ENCODE assay signal across 28 cellular contexts in genomic region chr18:28284132-28284531, GRCh38.
DNase-seq lines count a peak whose midpoint lies in the region; ATAC-seq, FAIRE-seq and TF ChIP-seq lines count a peak whose summit lies in the region.
"Had no signal": no experiment of that assay in that cellular context is flagged by ENCODE, and none has a peak within 500 bp of the region (broad histone marks: within the 10 kb centered on the region; RNA-seq: fewer than 3 reads in every experiment).

No MANE protein-coding gene starts in this region.

- peaks cover 3% of the 10 kb centered on the region for H3K9me3 Mint-ChIP-seq in activated naive CD8-positive, alpha-beta T cell treated with anti-CD3 and anti-CD28 coated beads, Interleukin-2, amount 50 U/mL, for 24 hours

- no peak overlapping the region for H3K4me3 Mint-ChIP-seq in activated naive CD8-positive, alpha-beta T cell treated with anti-CD3 and anti-CD28 coated beads, Interleukin-2, amount 50 U/mL, for 24 hours
- H3K4me3 Mint-ChIP-seq: activated CD4-positive, alpha-beta memory T cell treated with anti-CD3 and anti-CD28 coated beads, Interleukin-2, amount 10 ng/mL, durations not matched to agents 7 days and 5 days; activated naive CD4-positive, alpha-beta T cell treated with anti-CD3 and anti-CD28 coated beads for 36 hours; activated T-cell treated with anti-CD3 and anti-CD28 coated beads, Interleukin-2, amount 50 U/mL, for 24 hours; B cell had no signal

- DNase-seq in H4 (ENCODE audit: low spot score): peak; percentile 57
- DNase-seq in RKO (ENCODE audit: low spot score): peak; percentile 1
- DNase-seq in dedifferentiated amniotic fluid mesenchymal stem cell (ENCODE audit: extremely low spot score): peak; percentile 52
- DNase-seq in osteoblast (ENCODE audit: insufficient read length, low spot score, missing footprints): peak; percentile 53
- no peak for DNase-seq in hypothalamus (lab: John Stamatoyannopoulos, UW)
- no peak for DNase-seq in GM12891 (ENCODE audit: insufficient read length, low spot score)
- no peak for DNase-seq in activated naive CD8-positive, alpha-beta T cell treated with anti-CD3 and anti-CD28 coated beads, Interleukin-2, amount 50 U/mL, for 24 hours
- DNase-seq: activated CD4-positive, alpha-beta memory T cell treated with anti-CD3 and anti-CD28 coated beads, Interleukin-2, amount 10 ng/mL, durations not matched to agents 7 days and 5 days; activated naive CD4-positive, alpha-beta T cell treated with anti-CD3 and anti-CD28 coated beads for 36 hours; activated T-cell treated with anti-CD3 and anti-CD28 coated beads, Interleukin-2, amount 50 U/mL, for 24 hours; body of pancreas; Caco-2; cortex of kidney; GF-D8; MV-4-11; NCI-H1930; NCI-H446; NK-92 treated with Interleukin-12 subunit alpha and Interleukin-12 subunit beta, amount 100 ng/mL, for 24 hours; small intestine; stimulated activated CD4-positive, alpha-beta T cell treated with anti-CD3 and anti-CD28 coated beads, Interleukin-4, amount 100 ng/mL, for 1 hour; T-helper 1 cell; upper lobe of left lung; WERI-Rb-1 had no signal

- H2AFZ ChIP-seq in osteoblast (ENCODE audit: low read length): peak overlapping the region; percentile 14

- no peak for ATAC-seq in activated naive CD8-positive, alpha-beta T cell treated with anti-CD3 and anti-CD28 coated beads, Interleukin-2, amount 50 U/mL, for 24 hours
- ATAC-seq: body of pancreas, gastroesophageal sphincter, left lobe of liver had no signal

- no peaks in the 10 kb centered on the region for H3K79me2 ChIP-seq in osteoblast (ENCODE audit: insufficient read depth, low read length)

- H3K27me3 ChIP-seq in osteoblast (ENCODE audit: insufficient read depth, low read length): no peaks in the 10 kb centered on the region
- H3K27me3 ChIP-seq: body of pancreas, gastroesophageal sphincter, upper lobe of left lung had no signal

- H3K36me3 ChIP-seq in osteoblast (ENCODE audit: insufficient read depth, low read length): no peaks in the 10 kb centered on the region
- H3K36me3 ChIP-seq: gastroesophageal sphincter, HAP-1, upper lobe of left lung, WERI-Rb-1 had no signal

- H4K20me1 ChIP-seq in osteoblast (ENCODE audit: insufficient read depth, low read length): no peaks in the 10 kb centered on the region

- H3K4me2 ChIP-seq in osteoblast (ENCODE audit: insufficient read depth, low read length): no peak overlapping the region

- no peaks in the 10 kb centered on the region for H3K36me3 Mint-ChIP-seq in activated naive CD8-positive, alpha-beta T cell treated with anti-CD3 and anti-CD28 coated beads, Interleukin-2, amount 50 U/mL, for 24 hours (ENCODE audit: low read depth)

- no peak overlapping the region for H3K27ac Mint-ChIP-seq in activated naive CD8-positive, alpha-beta T cell treated with anti-CD3 and anti-CD28 coated beads, Interleukin-2, amount 50 U/mL, for 24 hours
- H3K27ac Mint-ChIP-seq: activated CD4-positive, alpha-beta memory T cell treated with anti-CD3 and anti-CD28 coated beads, Interleukin-2, amount 10 ng/mL, durations not matched to agents 7 days and 5 days; activated naive CD4-positive, alpha-beta T cell treated with anti-CD3 and anti-CD28 coated beads for 36 hours; activated T-cell treated with anti-CD3 and anti-CD28 coated beads, Interleukin-2, amount 50 U/mL, for 24 hours; B cell; progenitor cell of endocrine pancreas had no signal

- no peak overlapping the region for H3K4me3 ChIP-seq in osteoblast (ENCODE audit: insufficient read depth, low read length)
- H3K4me3 ChIP-seq: body of pancreas, gastroesophageal sphincter, HAP-1, upper lobe of left lung had no signal

- no peak for FAIRE-seq in GM12891 (lab: Jason Lieb, UNC)
- FAIRE-seq: small intestine had no signal

- no peaks in the 10 kb centered on the region for H3K4me1 Mint-ChIP-seq in activated naive CD8-positive, alpha-beta T cell treated with anti-CD3 and anti-CD28 coated beads, Interleukin-2, amount 50 U/mL, for 24 hours
- H3K4me1 Mint-ChIP-seq: activated CD4-positive, alpha-beta memory T cell treated with anti-CD3 and anti-CD28 coated beads, Interleukin-2, amount 10 ng/mL, durations not matched to agents 7 days and 5 days; B cell had no signal

- H3K27ac ChIP-seq in osteoblast (ENCODE audit: low read depth, low read length): no peak overlapping the region
- H3K27ac ChIP-seq: body of pancreas, gastroesophageal sphincter, upper lobe of left lung, WERI-Rb-1 had no signal

- H3K27me3 Mint-ChIP-seq in activated naive CD8-positive, alpha-beta T cell treated with anti-CD3 and anti-CD28 coated beads, Interleukin-2, amount 50 U/mL, for 24 hours: no peaks in the 10 kb centered on the region
- H3K27me3 Mint-ChIP-seq: activated CD4-positive, alpha-beta memory T cell treated with anti-CD3 and anti-CD28 coated beads, Interleukin-2, amount 10 ng/mL, durations not matched to agents 7 days and 5 days; activated T-cell treated with anti-CD3 and anti-CD28 coated beads, Interleukin-2, amount 50 U/mL, for 24 hours; B cell; progenitor cell of endocrine pancreas had no signal

- TF ChIP-seq CTCF in osteoblast (IDR thresholded peaks at IDR 0.05; ENCODE audit: extremely low read depth, low read depth, low read length): no peak

- no peak for TF ChIP-seq POLR2A in GM12891 (IDR thresholded peaks at IDR 0.05; ENCODE audit: low read depth, low read length)

- H3K9me3 ChIP-seq in osteoblast (ENCODE audit: low read depth, low read length): no peaks in the 10 kb centered on the region
- H3K9me3 ChIP-seq: body of pancreas, Caco-2, gastroesophageal sphincter, HAP-1, upper lobe of left lung had no signal

- H3K4me1 ChIP-seq in osteoblast (ENCODE audit: insufficient read depth, low read length): no peaks in the 10 kb centered on the region
- H3K4me1 ChIP-seq: body of pancreas, Caco-2, gastroesophageal sphincter, upper lobe of left lung had no signal

TF ChIP-seq in GM12891, 5 proteins besides CTCF, POLR2A, EP300 and RAD21:
- TF ChIP-seq PAX5 (IDR thresholded peaks at IDR 0.05; ENCODE audit: insufficient read depth, low read length, severe bottlenecking) (no peak), TAF1 (IDR thresholded peaks at IDR 0.05; ENCODE audit: low read depth, low read length) (no peak), POLR2AphosphoS5 (IDR thresholded peaks at IDR 0.05; ENCODE audit: low read depth, low read length) (no peak), POU2F2 (IDR thresholded peaks at IDR 0.05; ENCODE audit: low read depth, low read length) (no peak), SPI1 (IDR thresholded peaks at IDR 0.05; ENCODE audit: low read depth, low read length) (no peak)

Comparison
In these comparisons a context has a peak if more than half of its experiments do, and no peak if none do; other contexts are left out.
1. DNase-seq: peak in H4 (single experiment), RKO (single experiment), dedifferentiated amniotic fluid mesenchymal stem cell (single experiment) and osteoblast (single experiment); none in hypothalamus (0 of 51), GM12891 (single experiment) and activated naive CD8-positive, alpha-beta T cell treated with anti-CD3 and anti-CD28 coated beads, Interleukin-2, amount 50 U/mL, for 24 hours (single experiment).